13 cellular contexts compared by ENCODE assay signal in the genomic region with DNA sequence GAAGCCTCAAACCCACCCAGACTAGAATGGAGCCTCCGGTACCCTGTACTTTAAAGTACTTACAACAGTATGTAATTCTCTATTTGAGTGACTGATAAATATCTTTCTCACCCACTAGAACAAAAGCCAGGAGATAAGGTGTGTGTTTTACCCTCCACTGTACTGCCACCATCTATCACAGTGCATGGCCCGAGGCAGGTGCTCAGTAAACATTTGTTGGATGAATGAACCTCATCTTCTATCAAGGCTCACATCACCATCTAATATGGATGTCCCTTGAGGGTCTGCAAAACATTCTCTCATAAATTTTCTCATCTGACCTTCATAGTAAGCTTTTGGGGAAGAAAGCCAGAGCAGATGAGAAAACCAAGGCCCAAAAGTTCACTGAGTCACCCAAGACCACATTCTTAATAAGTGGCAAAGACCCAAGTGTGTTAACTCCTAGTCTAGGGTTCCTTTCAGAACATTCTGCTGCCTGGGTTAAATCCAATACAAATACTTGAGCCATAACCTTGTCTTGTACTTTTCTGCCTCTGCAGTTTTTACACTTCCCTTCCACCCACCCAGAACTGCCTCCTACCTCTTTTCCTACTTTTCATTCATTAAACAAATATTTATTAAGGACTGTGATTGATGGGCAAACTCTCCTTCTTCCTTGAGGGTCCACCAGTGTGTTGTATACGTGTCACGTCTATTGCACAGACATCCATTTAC. TPM values are rescaled to one million over a fixed set of nuclear protein-coding genes. Genes with fewer than 3 reads are reported as not detected.
DNase-seq lines count a peak whose midpoint lies in the region; ATAC-seq, FAIRE-seq and TF ChIP-seq lines count a peak whose summit lies in the region.
"Had no signal": no experiment of that assay in that cellular context is flagged by ENCODE, and none has a peak within 500 bp of the region (broad histone marks: within the 10 kb centered on the region; RNA-seq: fewer than 3 reads in every experiment).

No MANE protein-coding gene starts in this region.

- H3K27ac ChIP-seq in heart left ventricle (peak overlapping the region in 2 of 12 donors; percentile 6 to 38), sigmoid colon (peak overlapping the region in 2 of 4 donors; percentile 29 to 49)
- H3K27ac ChIP-seq: transverse colon had no signal

- no peak for TF ChIP-seq POLR2A in heart left ventricle (IDR thresholded peaks at IDR 0.05)
- TF ChIP-seq POLR2A in sigmoid colon (IDR thresholded peaks at IDR 0.05), result no peak

- intact Hi-C loops in heart left ventricle (cut with DNase I), result no loop called here
- intact Hi-C loops in sigmoid colon (cut with DNase I), result no loop called here

- no peaks in the 10 kb centered on the region for H3K27me3 ChIP-seq in heart left ventricle
- H3K27me3 ChIP-seq in sigmoid colon, result no peaks in the 10 kb centered on the region
- H3K27me3 ChIP-seq: transverse colon had no signal

- no peak for TF ChIP-seq EP300 in sigmoid colon (IDR thresholded peaks at IDR 0.05)

- H3K4me3 ChIP-seq in heart left ventricle, result no peak overlapping the region
- no peak overlapping the region for H3K4me3 ChIP-seq in skeletal muscle cell (ENCODE audit: low read depth, low read length)
- no peak overlapping the region for H3K4me3 ChIP-seq in sigmoid colon
- H3K4me3 ChIP-seq: HAP-1, transverse colon had no signal

- H3K4me1 ChIP-seq in heart left ventricle (peaks cover 0 to 49% (median 40%) of the 10 kb centered on the region in 12 donors), sigmoid colon (peaks cover 0 to 49% (median 45%) of the 10 kb centered on the region in 4 donors)

- DNase-seq in GM18507 (ENCODE audit: extremely low spot score, insufficient read length, low read depth) (no peak), amniotic stem cell (lab: John Stamatoyannopoulos, UW) (peak; percentile 14), heart left ventricle (no peak), skeletal muscle cell (ENCODE audit: low read depth) (peak; percentile 94), sigmoid colon (no peak), DMS53 treated with DMSO at 0.1 percent for 48 hours (lab: John Stamatoyannopoulos, UW; ENCODE audit: unreplicated experiment) (no peak), NCI-H2227 treated with DMSO at 0.1 percent for 48 hours (lab: John Stamatoyannopoulos, UW) (no peak)
- DNase-seq: activated T-cell treated with anti-CD3 and anti-CD28 coated beads for 4 hours; effector CD4-positive, alpha-beta T cell; T-helper 1 cell; transverse colon had no signal

- H3K9me3 ChIP-seq in heart left ventricle (no peaks in the 10 kb centered on the region), sigmoid colon (no peaks in the 10 kb centered on the region)
- H3K9me3 ChIP-seq: HAP-1, transverse colon had no signal

- FAIRE-seq in GM18507 (lab: Jason Lieb, UNC), result peak; percentile 12

- H3K36me3 ChIP-seq in heart left ventricle (no peaks in the 10 kb centered on the region), sigmoid colon (no peaks in the 10 kb centered on the region)
- H3K36me3 ChIP-seq: HAP-1, transverse colon had no signal

- WGBS in heart left ventricle, 4 donors, result 61 to 84% (median 71%) methylated on average over 4 of the region's 4 CpGs
- WGBS in sigmoid colon, 2 donors, result 38 to 85% methylated on average over 4 of the region's 4 CpGs

- ATAC-seq in heart left ventricle, result peak in 3 of 4 donors; percentile 77 to 90 (median 85)
- ATAC-seq in HG02588 (IDR thresholded peaks at IDR 0.05; ENCODE audit: unreplicated experiment), result no peak

- no peak for TF ChIP-seq CTCF in heart left ventricle (IDR thresholded peaks at IDR 0.05)
- no peak for TF ChIP-seq CTCF in sigmoid colon (IDR thresholded peaks at IDR 0.05)

RNA-seq across cellular contexts. Expression of gene APBB2, which starts 35.8 kb away (rescaled TPM):
- 10 to 100 TPM; 19.1 to 39.1 (median 32.1) TPM for total RNA-seq in heart left ventricle
- 1 to 10 TPM; 8.6 to 9.4 TPM for polyA plus RNA-seq in heart left ventricle
- total RNA-seq in sigmoid colon, result 100 to 1,000 TPM in 2 of 4 donors, 10 to 100 TPM in 2; 69.1 to 108 (median 96.3) TPM
- 1 to 10 TPM; 7.8 to 9.2 (median 8.8) TPM for polyA plus RNA-seq in sigmoid colon

Comparison
In these comparisons a context has a peak if more than half of its experiments do, and no peak if none do; other contexts are left out.
1. DNase-seq: peak in amniotic stem cell (single experiment) and skeletal muscle cell (single experiment); none in GM18507 (single experiment), heart left ventricle (0 of 5), sigmoid colon (single experiment), DMS53 treated with DMSO at 0.1 percent for 48 hours (single experiment) and NCI-H2227 treated with DMSO at 0.1 percent for 48 hours (single experiment).